Comparison of ENCODE assay signal across 1 cellular context in genomic region chr11:103529217-103529684, GRCh38.
TF ChIP-seq lines count a peak whose summit lies in the region.

No MANE protein-coding gene starts in this region.

TF ChIP-seq in SK-N-SH, 30 proteins besides CTCF, POLR2A, EP300 and RAD21 (continued from another document):
- TF ChIP-seq PBX3 (IDR thresholded peaks at IDR 0.05) (peak; percentile 97), POLR2AphosphoS5 (IDR thresholded peaks at IDR 0.05; ENCODE audit: low read depth, low read length) (peak; percentile 84), USF2 (IDR thresholded peaks at IDR 0.05; ENCODE audit: borderline replicate concordance, low read depth, low read length) (no peak), FOXM1 (IDR thresholded peaks at IDR 0.05; ENCODE audit: low read depth) (peak; percentile 93; the same call in 1 of the 2 replicates), TCF12 (IDR thresholded peaks at IDR 0.05) (peak; percentile 99), NFIC (IDR thresholded peaks at IDR 0.05; ENCODE audit: borderline replicate concordance) (peak; percentile 91), EZH2phosphoT487 (IDR thresholded peaks at IDR 0.05; ENCODE audit: borderline replicate concordance, low read depth) (no peak), MXI1 (IDR thresholded peaks at IDR 0.05; ENCODE audit: low read depth, low read length) (no peak), SMC3 (IDR thresholded peaks at IDR 0.05; ENCODE audit: low read depth, low read length) (no peak; the same call in 1 of the 2 replicates), FOXJ3 (CRISPR knock-in tag; IDR thresholded peaks at IDR 0.05) (no peak), SIN3A (IDR thresholded peaks at IDR 0.05; ENCODE audit: borderline replicate concordance, low read depth, low read length) (peak; percentile 96; the same call in 1 of the 2 replicates), USF1 (IDR thresholded peaks at IDR 0.05; ENCODE audit: borderline replicate concordance, low read depth) (peak; percentile 13; the same call in 1 of the 2 replicates), RXRA (IDR thresholded peaks at IDR 0.05; ENCODE audit: borderline replicate concordance, low read depth) (peak; percentile 91), FOSL2 (IDR thresholded peaks at IDR 0.05; ENCODE audit: borderline replicate concordance, low read depth) (peak; percentile 88), NRF1 (IDR thresholded peaks at IDR 0.05; ENCODE audit: low read depth, low read length) (no peak), GABPA (IDR thresholded peaks at IDR 0.05; ENCODE audit: low read depth) (no peak), IRF3 (IDR thresholded peaks at IDR 0.05; ENCODE audit: low read depth, low read length) (no peak), TAF1 (IDR thresholded peaks at IDR 0.05; ENCODE audit: borderline replicate concordance, low read depth, low read length) (peak; percentile 40; the same call in 1 of the 2 replicates), RFX5 (IDR thresholded peaks at IDR 0.05; ENCODE audit: low read length) (no peak), GATA2 (CRISPR knock-in tag; IDR thresholded peaks at IDR 0.05) (no peak)
